Comparison of ENCODE assay signal across 1 cellular context in the genomic region with DNA sequence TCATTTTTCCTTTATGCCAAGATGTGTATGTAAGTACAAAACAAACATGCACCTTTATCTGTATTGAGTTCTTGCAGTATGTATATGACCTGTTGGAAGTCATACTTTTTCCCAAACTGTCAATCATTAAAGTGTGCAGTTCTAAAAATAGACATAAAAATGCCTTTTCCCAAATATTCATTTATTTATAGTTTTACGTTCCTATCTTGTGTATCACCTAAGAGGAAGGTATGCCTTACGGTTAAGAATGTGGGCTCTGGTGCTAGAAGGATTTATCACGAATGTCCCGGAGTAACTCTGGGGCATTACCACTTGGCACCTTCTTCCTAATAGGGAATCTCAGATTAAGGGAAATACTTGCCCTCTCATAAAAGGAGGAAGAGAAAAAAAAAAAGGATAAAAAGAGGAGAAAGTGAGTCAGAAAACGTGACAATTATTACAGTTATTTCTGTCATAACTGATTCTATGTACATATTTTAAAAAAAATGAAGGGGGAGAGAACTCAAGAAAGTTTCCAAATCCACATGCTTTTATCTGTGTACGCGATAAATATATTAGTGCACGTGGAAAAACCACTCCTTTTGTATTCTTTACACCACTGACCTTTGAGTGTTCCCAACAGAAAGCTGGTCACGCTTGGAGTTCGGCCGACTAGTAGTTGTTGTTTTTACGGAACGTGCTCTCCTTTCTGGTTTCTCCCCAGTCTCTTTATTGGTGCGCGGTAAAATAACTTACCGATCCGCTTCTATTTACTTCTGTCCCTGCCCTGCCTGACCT.
TF ChIP-seq lines count a peak whose summit lies in the region.

No MANE protein-coding gene starts in this region.

TF ChIP-seq in H1, 55 proteins besides CTCF, POLR2A, EP300 and RAD21:
- TF ChIP-seq GABPA (IDR thresholded peaks at IDR 0.05; ENCODE audit: borderline replicate concordance, insufficient read depth, low read length) = no peak
- TF ChIP-seq SIX5 (IDR thresholded peaks at IDR 0.05; ENCODE audit: low read depth, low read length) = no peak
- TF ChIP-seq SRF (IDR thresholded peaks at IDR 0.05; ENCODE audit: low read depth, low read length) = no peak
- TF ChIP-seq SP1 (IDR thresholded peaks at IDR 0.05; ENCODE audit: low read depth, low read length) = no peak
- no peak for TF ChIP-seq KDM4A (IDR thresholded peaks at IDR 0.05; ENCODE audit: low read depth, low read length, severe bottlenecking)
- TF ChIP-seq, protein P1, sequence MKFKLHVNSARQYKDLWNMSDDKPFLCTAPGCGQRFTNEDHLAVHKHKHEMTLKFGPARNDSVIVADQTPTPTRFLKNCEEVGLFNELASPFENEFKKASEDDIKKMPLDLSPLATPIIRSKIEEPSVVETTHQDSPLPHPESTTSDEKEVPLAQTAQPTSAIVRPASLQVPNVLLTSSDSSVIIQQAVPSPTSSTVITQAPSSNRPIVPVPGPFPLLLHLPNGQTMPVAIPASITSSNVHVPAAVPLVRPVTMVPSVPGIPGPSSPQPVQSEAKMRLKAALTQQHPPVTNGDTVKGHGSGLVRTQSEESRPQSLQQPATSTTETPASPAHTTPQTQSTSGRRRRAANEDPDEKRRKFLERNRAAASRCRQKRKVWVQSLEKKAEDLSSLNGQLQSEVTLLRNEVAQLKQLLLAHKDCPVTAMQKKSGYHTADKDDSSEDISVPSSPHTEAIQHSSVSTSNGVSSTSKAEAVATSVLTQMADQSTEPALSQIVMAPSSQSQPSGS (IDR thresholded peaks at IDR 0.05; ENCODE audit: low read length) = no peak
- TF ChIP-seq NRF1 (IDR thresholded peaks at IDR 0.05; ENCODE audit: low read depth, low read length) = no peak
- TF ChIP-seq JUND (IDR thresholded peaks at IDR 0.05; ENCODE audit: low read length) = no peak
- no peak for TF ChIP-seq TCF12 (IDR thresholded peaks at IDR 0.05; ENCODE audit: low read depth, low read length)
- TF ChIP-seq RNF2 (IDR thresholded peaks at IDR 0.05; ENCODE audit: borderline replicate concordance, low read depth, low read length, missing control alignments, poor library complexity, severe bottlenecking) = no peak
- TF ChIP-seq SIRT6 (IDR thresholded peaks at IDR 0.05; ENCODE audit: low read length) = no peak
- no peak for TF ChIP-seq FOSL1 (IDR thresholded peaks at IDR 0.05; ENCODE audit: insufficient read depth, low read depth, low read length)
- TF ChIP-seq HDAC6 (IDR thresholded peaks at IDR 0.05; ENCODE audit: low read depth, low read length) = no peak
- no peak for TF ChIP-seq GTF2F1 (IDR thresholded peaks at IDR 0.05; ENCODE audit: borderline replicate concordance, low read depth, low read length)
- TF ChIP-seq POLR2AphosphoS5 (IDR thresholded peaks at IDR 0.05; ENCODE audit: low read depth, low read length) = no peak
- TF ChIP-seq TEAD4 (IDR thresholded peaks at IDR 0.05; ENCODE audit: low read depth, low read length) = no peak
- no peak for TF ChIP-seq BRCA1 (IDR thresholded peaks at IDR 0.05; ENCODE audit: low read depth, low read length)
- no peak for TF ChIP-seq ASH2L (IDR thresholded peaks at IDR 0.05; ENCODE audit: low read length)
- TF ChIP-seq, protein P2, sequence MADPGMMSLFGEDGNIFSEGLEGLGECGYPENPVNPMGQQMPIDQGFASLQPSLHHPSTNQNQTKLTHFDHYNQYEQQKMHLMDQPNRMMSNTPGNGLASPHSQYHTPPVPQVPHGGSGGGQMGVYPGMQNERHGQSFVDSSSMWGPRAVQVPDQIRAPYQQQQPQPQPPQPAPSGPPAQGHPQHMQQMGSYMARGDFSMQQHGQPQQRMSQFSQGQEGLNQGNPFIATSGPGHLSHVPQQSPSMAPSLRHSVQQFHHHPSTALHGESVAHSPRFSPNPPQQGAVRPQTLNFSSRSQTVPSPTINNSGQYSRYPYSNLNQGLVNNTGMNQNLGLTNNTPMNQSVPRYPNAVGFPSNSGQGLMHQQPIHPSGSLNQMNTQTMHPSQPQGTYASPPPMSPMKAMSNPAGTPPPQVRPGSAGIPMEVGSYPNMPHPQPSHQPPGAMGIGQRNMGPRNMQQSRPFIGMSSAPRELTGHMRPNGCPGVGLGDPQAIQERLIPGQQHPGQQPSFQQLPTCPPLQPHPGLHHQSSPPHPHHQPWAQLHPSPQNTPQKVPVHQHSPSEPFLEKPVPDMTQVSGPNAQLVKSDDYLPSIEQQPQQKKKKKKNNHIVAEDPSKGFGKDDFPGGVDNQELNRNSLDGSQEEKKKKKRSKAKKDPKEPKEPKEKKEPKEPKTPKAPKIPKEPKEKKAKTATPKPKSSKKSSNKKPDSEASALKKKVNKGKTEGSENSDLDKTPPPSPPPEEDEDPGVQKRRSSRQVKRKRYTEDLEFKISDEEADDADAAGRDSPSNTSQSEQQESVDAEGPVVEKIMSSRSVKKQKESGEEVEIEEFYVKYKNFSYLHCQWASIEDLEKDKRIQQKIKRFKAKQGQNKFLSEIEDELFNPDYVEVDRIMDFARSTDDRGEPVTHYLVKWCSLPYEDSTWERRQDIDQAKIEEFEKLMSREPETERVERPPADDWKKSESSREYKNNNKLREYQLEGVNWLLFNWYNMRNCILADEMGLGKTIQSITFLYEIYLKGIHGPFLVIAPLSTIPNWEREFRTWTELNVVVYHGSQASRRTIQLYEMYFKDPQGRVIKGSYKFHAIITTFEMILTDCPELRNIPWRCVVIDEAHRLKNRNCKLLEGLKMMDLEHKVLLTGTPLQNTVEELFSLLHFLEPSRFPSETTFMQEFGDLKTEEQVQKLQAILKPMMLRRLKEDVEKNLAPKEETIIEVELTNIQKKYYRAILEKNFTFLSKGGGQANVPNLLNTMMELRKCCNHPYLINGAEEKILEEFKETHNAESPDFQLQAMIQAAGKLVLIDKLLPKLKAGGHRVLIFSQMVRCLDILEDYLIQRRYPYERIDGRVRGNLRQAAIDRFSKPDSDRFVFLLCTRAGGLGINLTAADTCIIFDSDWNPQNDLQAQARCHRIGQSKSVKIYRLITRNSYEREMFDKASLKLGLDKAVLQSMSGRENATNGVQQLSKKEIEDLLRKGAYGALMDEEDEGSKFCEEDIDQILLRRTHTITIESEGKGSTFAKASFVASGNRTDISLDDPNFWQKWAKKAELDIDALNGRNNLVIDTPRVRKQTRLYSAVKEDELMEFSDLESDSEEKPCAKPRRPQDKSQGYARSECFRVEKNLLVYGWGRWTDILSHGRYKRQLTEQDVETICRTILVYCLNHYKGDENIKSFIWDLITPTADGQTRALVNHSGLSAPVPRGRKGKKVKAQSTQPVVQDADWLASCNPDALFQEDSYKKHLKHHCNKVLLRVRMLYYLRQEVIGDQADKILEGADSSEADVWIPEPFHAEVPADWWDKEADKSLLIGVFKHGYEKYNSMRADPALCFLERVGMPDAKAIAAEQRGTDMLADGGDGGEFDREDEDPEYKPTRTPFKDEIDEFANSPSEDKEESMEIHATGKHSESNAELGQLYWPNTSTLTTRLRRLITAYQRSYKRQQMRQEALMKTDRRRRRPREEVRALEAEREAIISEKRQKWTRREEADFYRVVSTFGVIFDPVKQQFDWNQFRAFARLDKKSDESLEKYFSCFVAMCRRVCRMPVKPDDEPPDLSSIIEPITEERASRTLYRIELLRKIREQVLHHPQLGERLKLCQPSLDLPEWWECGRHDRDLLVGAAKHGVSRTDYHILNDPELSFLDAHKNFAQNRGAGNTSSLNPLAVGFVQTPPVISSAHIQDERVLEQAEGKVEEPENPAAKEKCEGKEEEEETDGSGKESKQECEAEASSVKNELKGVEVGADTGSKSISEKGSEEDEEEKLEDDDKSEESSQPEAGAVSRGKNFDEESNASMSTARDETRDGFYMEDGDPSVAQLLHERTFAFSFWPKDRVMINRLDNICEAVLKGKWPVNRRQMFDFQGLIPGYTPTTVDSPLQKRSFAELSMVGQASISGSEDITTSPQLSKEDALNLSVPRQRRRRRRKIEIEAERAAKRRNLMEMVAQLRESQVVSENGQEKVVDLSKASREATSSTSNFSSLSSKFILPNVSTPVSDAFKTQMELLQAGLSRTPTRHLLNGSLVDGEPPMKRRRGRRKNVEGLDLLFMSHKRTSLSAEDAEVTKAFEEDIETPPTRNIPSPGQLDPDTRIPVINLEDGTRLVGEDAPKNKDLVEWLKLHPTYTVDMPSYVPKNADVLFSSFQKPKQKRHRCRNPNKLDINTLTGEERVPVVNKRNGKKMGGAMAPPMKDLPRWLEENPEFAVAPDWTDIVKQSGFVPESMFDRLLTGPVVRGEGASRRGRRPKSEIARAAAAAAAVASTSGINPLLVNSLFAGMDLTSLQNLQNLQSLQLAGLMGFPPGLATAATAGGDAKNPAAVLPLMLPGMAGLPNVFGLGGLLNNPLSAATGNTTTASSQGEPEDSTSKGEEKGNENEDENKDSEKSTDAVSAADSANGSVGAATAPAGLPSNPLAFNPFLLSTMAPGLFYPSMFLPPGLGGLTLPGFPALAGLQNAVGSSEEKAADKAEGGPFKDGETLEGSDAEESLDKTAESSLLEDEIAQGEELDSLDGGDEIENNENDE (IDR thresholded peaks at IDR 0.05; ENCODE audit: insufficient replicate concordance, low read length) = no peak
- TF ChIP-seq, protein P3, sequence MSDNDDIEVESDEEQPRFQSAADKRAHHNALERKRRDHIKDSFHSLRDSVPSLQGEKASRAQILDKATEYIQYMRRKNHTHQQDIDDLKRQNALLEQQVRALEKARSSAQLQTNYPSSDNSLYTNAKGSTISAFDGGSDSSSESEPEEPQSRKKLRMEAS (IDR thresholded peaks at IDR 0.05) = no peak
